In the genomic region with DNA sequence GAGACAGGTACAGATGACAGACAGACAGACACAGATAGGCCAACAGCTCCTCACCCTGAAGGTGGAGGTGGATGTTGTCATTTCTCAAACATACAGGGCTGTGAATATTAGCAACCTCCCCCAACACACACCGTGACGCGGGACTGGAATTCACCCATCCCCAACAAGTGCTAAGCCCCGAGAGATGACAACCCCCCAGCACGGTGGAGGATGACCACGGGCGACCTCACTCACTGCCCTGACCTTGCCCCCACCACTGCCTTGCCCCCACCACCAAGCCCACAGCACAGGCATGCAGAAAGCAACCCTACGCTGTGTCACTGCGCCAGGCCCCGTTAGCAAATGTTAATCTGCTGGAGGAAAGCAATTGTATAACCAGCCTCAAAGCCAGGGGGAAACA, we compare ENCODE assay signal across 23 cellular contexts. TPM values are rescaled to one million over a fixed set of nuclear protein-coding genes. Genes with fewer than 3 reads are reported as not detected.
"Had no signal": no experiment of that assay in that cellular context is flagged by ENCODE, and none has a peak within 500 bp of the region (broad histone marks: within the 10 kb centered on the region; RNA-seq: fewer than 3 reads in every experiment).

No MANE protein-coding gene starts in this region.

- H3K36me3 ChIP-seq: adrenal gland, Peyer's patch had no signal

- H3K9ac ChIP-seq: KMS-11 had no signal

- H3K4me3 ChIP-seq: adrenal gland, Peyer's patch had no signal

- H3K9me3 ChIP-seq: adrenal gland, Peyer's patch had no signal

- H3K27ac ChIP-seq: adrenal gland, KMS-11 had no signal

- DNase-seq: activated CD4-positive, alpha-beta T cell treated with anti-CD3 and anti-CD28 coated beads for 4 hours; activated CD4-positive, alpha-beta T cell treated with anti-CD3 and anti-CD28 coated beads, Interleukin-2, amount 50 U/mL, for 4 hours; activated CD8-positive, alpha-beta memory T cell treated with anti-CD3 and anti-CD28 coated beads, Interleukin-2, amount 50 U/mL, for 48 hours; activated CD8-positive, alpha-beta T cell treated with anti-CD3 and anti-CD28 coated beads, Interleukin-2, amount 10 ng/mL, durations not matched to agents 7 days and 5 days; activated naive CD4-positive, alpha-beta T cell treated with anti-CD3 and anti-CD28 coated beads, Interleukin-2, amount 50 U/mL, for 16 hours; activated naive CD8-positive, alpha-beta T cell treated with anti-CD3 and anti-CD28 coated beads, Interleukin-2, amount 10 ng/mL, durations not matched to agents 7 days and 5 days; activated T-cell treated with anti-CD3 and anti-CD28 coated beads, Interleukin-2, amount 50 U/mL, for 1 hour; adrenal gland; anterior cingulate cortex; central memory CD4-positive, alpha-beta T cell; NCI-H1092; NCI-H1417; NCI-H1930; NCI-H2171 treated with DMSO at 0.1 percent for 48 hours; NCI-H226; NCI-H82; OCI-M1; SHP77 treated with DMSO at 0.1 percent for 48 hours had no signal

- H3K27me3 ChIP-seq: adrenal gland, Peyer's patch had no signal

- ATAC-seq: activated CD4-positive, CD25-positive, alpha-beta regulatory T cell treated with anti-CD3 and anti-CD28 coated beads, Interleukin-2, amount 50 U/mL, for 24 hours; activated CD8-positive, alpha-beta T cell treated with anti-CD3 and anti-CD28 coated beads, Interleukin-2, amount 10 ng/mL, durations not matched to agents 7 days and 5 days had no signal

- H3K4me1 ChIP-seq: adrenal gland had no signal

- H3K4me2 ChIP-seq: KMS-11 had no signal

RNA-seq across cellular contexts. Expression of gene KRT17, which starts 4.9 kb away (rescaled TPM):
- total RNA-seq: activated CD8-positive, alpha-beta T cell treated with anti-CD3 and anti-CD28 coated beads, Interleukin-2, amount 10 ng/mL, durations not matched to agents 7 days and 5 days; activated naive CD8-positive, alpha-beta T cell treated with anti-CD3 and anti-CD28 coated beads, Interleukin-2, amount 10 ng/mL, durations not matched to agents 7 days and 5 days; SK-MEL-5 had no signal

RNA-seq across cellular contexts. Expression of gene KRT16, which starts 16.7 kb away (rescaled TPM):
- total RNA-seq: activated CD8-positive, alpha-beta T cell treated with anti-CD3 and anti-CD28 coated beads, Interleukin-2, amount 10 ng/mL, durations not matched to agents 7 days and 5 days; activated naive CD8-positive, alpha-beta T cell treated with anti-CD3 and anti-CD28 coated beads, Interleukin-2, amount 10 ng/mL, durations not matched to agents 7 days and 5 days; NCI-H460; Peyer's patch; SK-MEL-5 had no signal

RNA-seq across cellular contexts. Expression of gene KRT14, which starts 42.6 kb away (rescaled TPM):
- total RNA-seq: activated CD8-positive, alpha-beta T cell treated with anti-CD3 and anti-CD28 coated beads, Interleukin-2, amount 10 ng/mL, durations not matched to agents 7 days and 5 days; activated naive CD8-positive, alpha-beta T cell treated with anti-CD3 and anti-CD28 coated beads, Interleukin-2, amount 10 ng/mL, durations not matched to agents 7 days and 5 days; NCI-H460; SK-MEL-5 had no signal

RNA-seq across cellular contexts. Expression of gene KRT9, which starts 57.5 kb away (rescaled TPM):
- total RNA-seq: activated CD8-positive, alpha-beta T cell treated with anti-CD3 and anti-CD28 coated beads, Interleukin-2, amount 10 ng/mL, durations not matched to agents 7 days and 5 days; activated naive CD8-positive, alpha-beta T cell treated with anti-CD3 and anti-CD28 coated beads, Interleukin-2, amount 10 ng/mL, durations not matched to agents 7 days and 5 days; NCI-H460; Peyer's patch; SK-MEL-5 had no signal
